In the genomic region with DNA sequence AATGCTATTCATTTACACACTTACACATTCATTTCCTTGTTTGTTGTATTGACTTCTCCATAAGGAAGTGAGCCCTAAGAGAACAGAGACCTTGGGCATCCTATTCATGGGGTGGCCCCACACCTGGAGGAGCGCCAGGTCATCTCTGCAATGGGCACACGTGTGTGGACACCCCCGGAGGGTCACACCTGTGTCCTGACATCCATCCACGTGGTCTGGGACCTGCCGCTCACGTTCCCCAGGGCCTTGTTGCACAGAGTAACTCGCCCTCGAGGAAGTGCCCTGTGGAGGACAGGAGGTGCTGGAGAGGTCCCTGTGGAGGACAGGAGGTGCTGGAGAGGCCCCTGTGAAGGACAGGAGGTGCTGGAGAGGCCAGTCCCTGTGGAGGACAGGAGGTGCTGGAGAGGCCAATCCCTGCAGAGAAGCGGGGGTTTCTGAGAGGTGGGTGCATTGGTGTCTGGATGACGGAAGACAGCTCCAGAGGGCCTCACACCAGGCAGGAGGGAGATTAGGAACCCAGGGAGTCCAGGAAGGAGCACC, we compare ENCODE assay signal across 17 cellular contexts.
DNase-seq lines count a peak whose midpoint lies in the region; FAIRE-seq and TF ChIP-seq lines count a peak whose summit lies in the region.
"Had no signal": no experiment of that assay in that cellular context is flagged by ENCODE, and none has a peak within 500 bp of the region (broad histone marks: within the 10 kb centered on the region; RNA-seq: fewer than 3 reads in every experiment).

No MANE protein-coding gene starts in this region.

- DNase-seq in Calu3 (peak; percentile 48), glutamatergic neuron (peak; percentile 7), neuronal stem cell (ENCODE audit: low spot score) (no peak), urothelium cell line (ENCODE audit: low spot score) (no peak), midbrain (lab: John Stamatoyannopoulos, UW) (no peak), DMS153 treated with DMSO at 0.1 percent for 48 hours (lab: John Stamatoyannopoulos, UW; ENCODE audit: unreplicated experiment) (no peak)
- no peak for DNase-seq in stimulated activated CD4-positive, alpha-beta T cell treated with anti-CD3 and anti-CD28 coated beads, Interleukin-4, amount 100 ng/mL, for 4 hours
- DNase-seq: ACHN; CD8-positive, alpha-beta T cell; COR-L47; DMS53; GF-D8; GOT3 had no signal

- no peak overlapping the region for H2BK12ac ChIP-seq in neuronal stem cell (ENCODE audit: low read length)

- intact Hi-C loops in Calu3 (cut with micrococcal nuclease; ENCODE audit: unreplicated experiment) = no loop called here

- H3K9ac ChIP-seq in BLaER1 = no peak overlapping the region
- H3K9ac ChIP-seq in neuronal stem cell (ENCODE audit: low read depth, low read length, poor library complexity) = no peak overlapping the region

- H2BK5ac ChIP-seq in neuronal stem cell (ENCODE audit: low read length) = peak overlapping the region; percentile 39

- H4K20me1 ChIP-seq in BLaER1 = peaks cover 8% of the 10 kb centered on the region

- H3K27me3 Mint-ChIP-seq in Calu3 (ENCODE audit: unreplicated experiment) (peaks cover 10% of the 10 kb centered on the region), glutamatergic neuron (ENCODE audit: unreplicated experiment) (peaks cover 8% of the 10 kb centered on the region)

- FAIRE-seq in urothelium cell line (lab: Jason Lieb, UNC) = no peak
- FAIRE-seq: GM19239 had no signal

- H3K27ac Mint-ChIP-seq in Calu3 (ENCODE audit: unreplicated experiment) (no peak overlapping the region), glutamatergic neuron (ENCODE audit: unreplicated experiment) (no peak overlapping the region)
- H3K27ac Mint-ChIP-seq: CD8-positive, alpha-beta T cell had no signal

- peaks cover 29% of the 10 kb centered on the region for H3K9me3 ChIP-seq in BLaER1
- peaks cover 22 to 23% of the 10 kb centered on the region in 2 donors for H3K9me3 ChIP-seq in neuronal stem cell (replicated peaks in 1 of 2; ENCODE audit: control insufficient read depth in 2 of 2, insufficient read depth in 1 of 2, low read depth in 1 of 2, low read length in 2 of 2)

- peaks cover 12% of the 10 kb centered on the region for H3K9me3 Mint-ChIP-seq in Calu3 (ENCODE audit: low read depth, unreplicated experiment)
- peaks cover 16% of the 10 kb centered on the region for H3K9me3 Mint-ChIP-seq in glutamatergic neuron (ENCODE audit: unreplicated experiment)

- no peak overlapping the region for H3K18ac ChIP-seq in neuronal stem cell (ENCODE audit: low read length)

- H3K27me3 ChIP-seq in BLaER1 (no peaks in the 10 kb centered on the region), neuronal stem cell (ENCODE audit: control insufficient read depth in 3 of 3, insufficient read depth in 3 of 3, low read depth in 1 of 3, low read length in 3 of 3) (no peaks in the 10 kb centered on the region)

- H3K36me3 ChIP-seq in BLaER1 (no peaks in the 10 kb centered on the region), neuronal stem cell (replicated peaks in 1 of 2; ENCODE audit: control insufficient read depth in 2 of 2, insufficient read depth in 2 of 2, low read length in 2 of 2) (no peaks in the 10 kb centered on the region)
- H3K36me3 ChIP-seq: HAP-1 had no signal

- no peak overlapping the region for H4K8ac ChIP-seq in neuronal stem cell (ENCODE audit: low read depth, low read length)

- no peaks in the 10 kb centered on the region for H3K79me1 ChIP-seq in neuronal stem cell (ENCODE audit: low read depth, low read length)

- H3K4me1 Mint-ChIP-seq in Calu3 (ENCODE audit: low read depth, unreplicated experiment) (peaks cover 15% of the 10 kb centered on the region), glutamatergic neuron (ENCODE audit: low read depth, unreplicated experiment) (peaks cover 2% of the 10 kb centered on the region)

- CTCF ChIA-PET in Calu3 (lab: Charles Lee) = no interaction called here

- H3K23ac ChIP-seq in neuronal stem cell (ENCODE audit: low read depth, low read length, poor library complexity) = no peak overlapping the region

- no peak overlapping the region for H2BK120ac ChIP-seq in neuronal stem cell (ENCODE audit: low read depth, low read length)

- H2AK5ac ChIP-seq in neuronal stem cell (ENCODE audit: low read depth, low read length) = peak overlapping the region; percentile 97

- no peaks in the 10 kb centered on the region for H3K36me3 Mint-ChIP-seq in Calu3 (ENCODE audit: insufficient read depth, unreplicated experiment)
- peaks cover 22% of the 10 kb centered on the region for H3K36me3 Mint-ChIP-seq in glutamatergic neuron (ENCODE audit: unreplicated experiment)
- H3K36me3 Mint-ChIP-seq: CD8-positive, alpha-beta T cell had no signal

- no CpG with 5 or more reads among the region's 10 CpGs for WGBS in neuronal stem cell (ENCODE audit: extremely low coverage in 2 of 2, insufficient read length in 2 of 2, insufficient replicate concordance in 1 of 2), 2 donors

- H4K91ac ChIP-seq in neuronal stem cell (ENCODE audit: low read depth, low read length, poor library complexity) = no peak overlapping the region

- H3K14ac ChIP-seq in neuronal stem cell (ENCODE audit: low read length) = no peak overlapping the region

- peaks cover 55% of the 10 kb centered on the region for H3K4me1 ChIP-seq in BLaER1
- H3K4me1 ChIP-seq in neuronal stem cell (ENCODE audit: control insufficient read depth in 2 of 2, insufficient read depth in 1 of 2, low read depth in 1 of 2, low read length in 2 of 2) = peaks cover 0 to 7% of the 10 kb centered on the region in 2 donors
- H3K4me1 ChIP-seq: HAP-1 had no signal

- H2AFZ ChIP-seq in neuronal stem cell (ENCODE audit: low read length) = no peak overlapping the region

- H3K27ac ChIP-seq in BLaER1 = 0 out of 2 replicates have a peak overlapping the region, but pooled peaks have one; percentile 3
- H3K27ac ChIP-seq in neuronal stem cell (replicated peaks; ENCODE audit: low read length) = no peak overlapping the region
- H3K27ac ChIP-seq: C4-2B had no signal

- BruUV-seq in Calu3 (replicated peaks; lab: Mats Ljungman, UMichigan) = no TSS peak

- TF ChIP-seq CTCF in Calu3 (IDR thresholded peaks at IDR 0.05; ENCODE audit: unreplicated experiment) (no peak), glutamatergic neuron (IDR thresholded peaks at IDR 0.05; ENCODE audit: partially characterized antibody, unreplicated experiment) (no peak)

- peak overlapping the region; percentile 81 for H2BK15ac ChIP-seq in neuronal stem cell (ENCODE audit: low read length)

- H3K4me3 ChIP-seq in BLaER1 (no peak overlapping the region), neuronal stem cell (ENCODE audit: low read length in 2 of 2) (no peak overlapping the region)
- H3K4me3 ChIP-seq: HAP-1 had no signal

- no peak overlapping the region for H3K4ac ChIP-seq in neuronal stem cell (ENCODE audit: low read length)

- no peak overlapping the region for H3K4me3 Mint-ChIP-seq in Calu3 (ENCODE audit: low read depth, unreplicated experiment)
- no peak overlapping the region for H3K4me3 Mint-ChIP-seq in glutamatergic neuron (ENCODE audit: unreplicated experiment)
- H3K4me3 Mint-ChIP-seq: CD8-positive, alpha-beta T cell had no signal

- H3K4me2 ChIP-seq in BLaER1 = peak overlapping the region; percentile 75
- no peak overlapping the region for H3K4me2 ChIP-seq in neuronal stem cell (ENCODE audit: insufficient read depth, low read length, poor library complexity, severe bottlenecking)

Comparison
In these comparisons a context has a peak if more than half of its experiments do, and no peak if none do; other contexts are left out.
1. DNase-seq: peak in Calu3 (single experiment) and glutamatergic neuron (single experiment); none in neuronal stem cell (single experiment), urothelium cell line (single experiment), midbrain (single experiment), DMS153 treated with DMSO at 0.1 percent for 48 hours (single experiment) and stimulated activated CD4-positive, alpha-beta T cell treated with anti-CD3 and anti-CD28 coated beads, Interleukin-4, amount 100 ng/mL, for 4 hours (0 of 2).